Comparison of ENCODE assay signal across 1 cellular context in genomic region chr9:136225748-136226679, GRCh38.
TF ChIP-seq lines count a peak whose summit lies in the region.

No MANE protein-coding gene starts in this region.

TF ChIP-seq in HepG2, 621 proteins besides CTCF, POLR2A, EP300 and RAD21 (continued from another document and continues in another):
- TF ChIP-seq ZFP41 (CRISPR knock-in tag; IDR thresholded peaks at IDR 0.05; ENCODE audit: borderline replicate concordance) (no peak), GMEB2 (CRISPR knock-in tag; IDR thresholded peaks at IDR 0.05; ENCODE audit: low read depth) (no peak), GABPA (IDR thresholded peaks at IDR 0.05; ENCODE audit: low read depth, low read length) (no peak), GABPA (CRISPR knock-in tag; IDR thresholded peaks at IDR 0.05; ENCODE audit: low read depth) (no peak), ZNF576 (CRISPR knock-in tag; IDR thresholded peaks at IDR 0.05) (no peak), ZNF281 (CRISPR knock-in tag; IDR thresholded peaks at IDR 0.05; ENCODE audit: borderline replicate concordance) (no peak), FOXO4 (CRISPR knock-in tag; conservative IDR thresholded peaks at IDR 0.05) (no peak), SMAD1 (CRISPR knock-in tag; IDR thresholded peaks at IDR 0.05; ENCODE audit: borderline replicate concordance, low read depth) (peak; percentile 46; the same call in 1 of the 2 replicates), CAMTA2 (CRISPR knock-in tag; IDR thresholded peaks at IDR 0.05; ENCODE audit: borderline replicate concordance) (no peak), GFI1 (CRISPR knock-in tag; IDR thresholded peaks at IDR 0.05; ENCODE audit: borderline replicate concordance) (no peak), HNRNPL (IDR thresholded peaks at IDR 0.05; ENCODE audit: low read depth, low read length) (0 out of 2 replicates have a peak, but pooled peaks have one; percentile 56), CREBL2 (CRISPR knock-in tag; IDR thresholded peaks at IDR 0.05; ENCODE audit: borderline replicate concordance) (no peak), CREB1 (IDR thresholded peaks at IDR 0.05) (no peak), CREB1 (CRISPR knock-in tag; IDR thresholded peaks at IDR 0.05) (no peak), NR2F6 (IDR thresholded peaks at IDR 0.05) (no peak), NR2F6 (CRISPR knock-in tag; IDR thresholded peaks at IDR 0.05) (no peak), YEATS2 (CRISPR knock-in tag; IDR thresholded peaks at IDR 0.05; ENCODE audit: borderline replicate concordance) (no peak), ZBTB40 (IDR thresholded peaks at IDR 0.05) (no peak), ZBTB40 (CRISPR knock-in tag; IDR thresholded peaks at IDR 0.05) (no peak), HOXD1 (CRISPR knock-in tag; IDR thresholded peaks at IDR 0.05) (no peak), ZNF253 (CRISPR knock-in tag; IDR thresholded peaks at IDR 0.05; ENCODE audit: borderline replicate concordance) (no peak), ZNF883 (CRISPR knock-in tag; IDR thresholded peaks at IDR 0.05; ENCODE audit: not compliant biosample characterization) (peak; percentile 12), CBX2 (IDR thresholded peaks at IDR 0.05; ENCODE audit: low read depth, low read length) (no peak), CBX2 (CRISPR knock-in tag; IDR thresholded peaks at IDR 0.05; ENCODE audit: low read depth) (no peak), TEF (CRISPR knock-in tag; IDR thresholded peaks at IDR 0.05) (no peak), NFE2L1 (CRISPR knock-in tag; IDR thresholded peaks at IDR 0.05; ENCODE audit: borderline replicate concordance) (no peak), ZNF766 (CRISPR knock-in tag; IDR thresholded peaks at IDR 0.05; ENCODE audit: borderline replicate concordance) (no peak), KAT8 (CRISPR knock-in tag; IDR thresholded peaks at IDR 0.05) (no peak), ZNF367 (CRISPR knock-in tag; IDR thresholded peaks at IDR 0.05; ENCODE audit: borderline replicate concordance) (no peak), ZNF329 (CRISPR knock-in tag; IDR thresholded peaks at IDR 0.05; ENCODE audit: low read depth) (no peak), CHD4 (IDR thresholded peaks at IDR 0.05; ENCODE audit: borderline replicate concordance, low read length) (no peak), ZNF569 (CRISPR knock-in tag; IDR thresholded peaks at IDR 0.05; ENCODE audit: borderline replicate concordance) (no peak), MAFG (CRISPR knock-in tag; IDR thresholded peaks at IDR 0.05) (no peak), HMG20A (CRISPR knock-in tag; IDR thresholded peaks at IDR 0.05; ENCODE audit: borderline replicate concordance) (no peak), SOX6 (IDR thresholded peaks at IDR 0.05) (no peak), SOX6 (CRISPR knock-in tag; IDR thresholded peaks at IDR 0.05) (no peak), ARNT2 (CRISPR knock-in tag; IDR thresholded peaks at IDR 0.05; ENCODE audit: low read depth) (no peak), ZNF350 (CRISPR knock-in tag; IDR thresholded peaks at IDR 0.05; ENCODE audit: borderline replicate concordance, low read depth) (no peak), TBX3 (IDR thresholded peaks at IDR 0.05; ENCODE audit: borderline replicate concordance) (no peak), ATF5 (CRISPR knock-in tag; IDR thresholded peaks at IDR 0.05; ENCODE audit: low read depth) (no peak), PAXIP1 (CRISPR knock-in tag; conservative IDR thresholded peaks at IDR 0.05) (no peak), IRF2 (CRISPR knock-in tag; IDR thresholded peaks at IDR 0.05) (no peak)
